ENCODE assay signal across 23 cellular contexts in the genomic region with DNA sequence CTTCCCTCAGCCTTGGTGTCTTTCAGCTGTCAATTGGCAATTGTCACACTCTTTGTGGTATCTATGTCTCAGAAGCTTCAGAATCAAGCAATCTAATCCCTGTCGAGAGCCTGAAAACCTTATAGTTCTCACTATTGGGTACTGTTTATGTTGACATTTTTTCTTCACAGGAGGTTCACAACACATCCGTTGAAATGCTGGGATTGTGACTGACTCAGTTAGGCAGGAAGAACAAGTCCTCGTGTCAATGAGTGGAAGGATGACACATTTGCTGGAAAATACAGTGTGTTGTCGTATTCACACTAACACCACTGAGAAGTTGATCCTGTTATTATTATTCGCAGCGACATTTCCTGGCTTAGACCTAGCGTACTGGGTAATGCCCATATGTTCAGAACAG.
DNase-seq lines count a peak whose midpoint lies in the region; ATAC-seq and TF ChIP-seq lines count a peak whose summit lies in the region.
"Had no signal": no experiment of that assay in that cellular context is flagged by ENCODE, and none has a peak within 500 bp of the region (broad histone marks: within the 10 kb centered on the region; RNA-seq: fewer than 3 reads in every experiment).

No MANE protein-coding gene starts in this region.

- CTCF ChIA-PET in activated CD4-positive, alpha-beta memory T cell treated with anti-CD3 and anti-CD28 coated beads, Interleukin-2, amount 10 ng/mL, durations not matched to agents 7 days and 5 days (lab: Charles Lee): interaction anchor here (1.0 kb wide), 1 partner anchor 281 kb away, joined by 3 read pairs; no protein-coding TSS in a partner anchor
- CTCF ChIA-PET in activated CD4-positive, alpha-beta memory T cell treated with anti-CD3 and anti-CD28 coated beads for 36 hours (lab: Charles Lee): interaction anchor here (0.8 kb wide), 1 partner anchor 174 kb away, joined by 3 read pairs; no protein-coding TSS in a partner anchor

- H3K4me1 Mint-ChIP-seq in activated CD4-positive, alpha-beta memory T cell treated with anti-CD3 and anti-CD28 coated beads, Interleukin-2, amount 10 ng/mL, durations not matched to agents 7 days and 5 days: peaks cover 82% of the 10 kb centered on the region
- H3K4me1 Mint-ChIP-seq in activated CD4-positive, alpha-beta memory T cell treated with anti-CD3 and anti-CD28 coated beads for 36 hours (ENCODE audit: low read depth): peaks cover 59% of the 10 kb centered on the region
- H3K4me1 Mint-ChIP-seq in central memory CD8-positive, alpha-beta T cell: peaks cover 59% of the 10 kb centered on the region
- H3K4me1 Mint-ChIP-seq in type B pancreatic cell (ENCODE audit: unreplicated experiment): peaks cover 18% of the 10 kb centered on the region

- no peaks in the 10 kb centered on the region for H3K27me3 ChIP-seq in sigmoid colon
- H3K27me3 ChIP-seq: cardiac muscle cell, heart right ventricle had no signal

- H3K4me3 Mint-ChIP-seq in activated CD4-positive, alpha-beta memory T cell treated with anti-CD3 and anti-CD28 coated beads, Interleukin-2, amount 10 ng/mL, durations not matched to agents 7 days and 5 days: no peak overlapping the region
- no peak overlapping the region for H3K4me3 Mint-ChIP-seq in activated CD4-positive, alpha-beta memory T cell treated with anti-CD3 and anti-CD28 coated beads for 36 hours
- peak overlapping the region; percentile 38 for H3K4me3 Mint-ChIP-seq in central memory CD8-positive, alpha-beta T cell
- no peak overlapping the region for H3K4me3 Mint-ChIP-seq in type B pancreatic cell
- H3K4me3 Mint-ChIP-seq: activated naive CD8-positive, alpha-beta T cell treated with anti-CD3 and anti-CD28 coated beads, Interleukin-2, amount 50 U/mL, for 24 hours; naive thymus-derived CD4-positive, alpha-beta T cell had no signal

- DNase-seq in activated CD4-positive, alpha-beta memory T cell treated with anti-CD3 and anti-CD28 coated beads, Interleukin-2, amount 10 ng/mL, durations not matched to agents 7 days and 5 days: no peak
- DNase-seq in activated CD4-positive, alpha-beta memory T cell treated with anti-CD3 and anti-CD28 coated beads for 36 hours: no peak
- DNase-seq in central memory CD8-positive, alpha-beta T cell (ENCODE audit: low spot score in 2 of 2): no peak
- DNase-seq in iris pigment epithelial cell (ENCODE audit: low read depth) (peak; percentile 70), type B pancreatic cell (ENCODE audit: extremely low spot score, unreplicated experiment) (no peak), KG1 (lab: John Stamatoyannopoulos, UW) (no peak), sigmoid colon (no peak), CD1c-positive myeloid dendritic cell (ENCODE audit: extremely low spot score) (no peak)
- DNase-seq: activated naive CD8-positive, alpha-beta T cell treated with anti-CD3 and anti-CD28 coated beads, Interleukin-2, amount 50 U/mL, for 24 hours; DMS 273 treated with DMSO at 0.1 percent for 48 hours; GOT3; heart right ventricle; mammary epithelial cell; naive thymus-derived CD4-positive, alpha-beta T cell; NCI-H2081 treated with DMSO at 0.1 percent for 48 hours; NCI-H524; posterior cingulate gyrus; small intestine; stimulated activated CD4-positive, alpha-beta T cell treated with anti-CD3 and anti-CD28 coated beads, Interleukin-4, amount 100 ng/mL, for 24 hours had no signal

- intact Hi-C loops in activated CD4-positive, alpha-beta memory T cell treated with anti-CD3 and anti-CD28 coated beads for 36 hours (cut with micrococcal nuclease): loop anchor here (10.0 kb wide), 1 partner anchor 404 kb away; a partner anchor contains a TSS
- intact Hi-C loops in sigmoid colon (cut with DNase I): no loop called here

- H3K36me3 Mint-ChIP-seq in activated CD4-positive, alpha-beta memory T cell treated with anti-CD3 and anti-CD28 coated beads, Interleukin-2, amount 10 ng/mL, durations not matched to agents 7 days and 5 days (ENCODE audit: low read depth): peaks cover 14% of the 10 kb centered on the region
- no peaks in the 10 kb centered on the region for H3K36me3 Mint-ChIP-seq in activated CD4-positive, alpha-beta memory T cell treated with anti-CD3 and anti-CD28 coated beads for 36 hours
- H3K36me3 Mint-ChIP-seq in central memory CD8-positive, alpha-beta T cell (ENCODE audit: insufficient read depth): no peaks in the 10 kb centered on the region
- no peaks in the 10 kb centered on the region for H3K36me3 Mint-ChIP-seq in type B pancreatic cell

- 89 to 91% methylated on average over 7 of the region's 7 CpGs for WGBS in sigmoid colon, 2 donors

- no peak for TF ChIP-seq CTCF in type B pancreatic cell (conservative IDR thresholded peaks at IDR 0.05)
- TF ChIP-seq CTCF in sigmoid colon (IDR thresholded peaks at IDR 0.05): no peak

- H3K9me3 ChIP-seq in sigmoid colon: no peaks in the 10 kb centered on the region
- H3K9me3 ChIP-seq: heart right ventricle had no signal

- no peak overlapping the region for H3K4me3 ChIP-seq in sigmoid colon
- H3K4me3 ChIP-seq: cardiac muscle cell, heart right ventricle had no signal

- TF ChIP-seq EP300 in sigmoid colon (IDR thresholded peaks at IDR 0.05): no peak

- H3K9me3 Mint-ChIP-seq in activated CD4-positive, alpha-beta memory T cell treated with anti-CD3 and anti-CD28 coated beads, Interleukin-2, amount 10 ng/mL, durations not matched to agents 7 days and 5 days: peaks cover 2% of the 10 kb centered on the region
- H3K9me3 Mint-ChIP-seq in activated CD4-positive, alpha-beta memory T cell treated with anti-CD3 and anti-CD28 coated beads for 36 hours: no peaks in the 10 kb centered on the region
- no peaks in the 10 kb centered on the region for H3K9me3 Mint-ChIP-seq in central memory CD8-positive, alpha-beta T cell
- peaks cover 5% of the 10 kb centered on the region for H3K9me3 Mint-ChIP-seq in type B pancreatic cell
- H3K9me3 Mint-ChIP-seq: activated naive CD8-positive, alpha-beta T cell treated with anti-CD3 and anti-CD28 coated beads, Interleukin-2, amount 50 U/mL, for 24 hours had no signal

- H3K36me3 ChIP-seq in sigmoid colon: no peaks in the 10 kb centered on the region
- H3K36me3 ChIP-seq: cardiac muscle cell, heart right ventricle had no signal

- peak overlapping the region; percentile 44 for H3K27ac Mint-ChIP-seq in activated CD4-positive, alpha-beta memory T cell treated with anti-CD3 and anti-CD28 coated beads, Interleukin-2, amount 10 ng/mL, durations not matched to agents 7 days and 5 days
- H3K27ac Mint-ChIP-seq in activated CD4-positive, alpha-beta memory T cell treated with anti-CD3 and anti-CD28 coated beads for 36 hours: no peak overlapping the region
- peak overlapping the region; percentile 76 for H3K27ac Mint-ChIP-seq in central memory CD8-positive, alpha-beta T cell (ENCODE audit: low read depth)
- peak overlapping the region; percentile 32 for H3K27ac Mint-ChIP-seq in type B pancreatic cell
- H3K27ac Mint-ChIP-seq: activated naive CD8-positive, alpha-beta T cell treated with anti-CD3 and anti-CD28 coated beads, Interleukin-2, amount 50 U/mL, for 24 hours had no signal

- no peak overlapping the region for H3K27ac ChIP-seq in sigmoid colon
- H3K27ac ChIP-seq: C4-2B, cardiac muscle cell, heart right ventricle, KMS-11 had no signal

- peaks cover 0 to 41% (median 40%) of the 10 kb centered on the region in 4 donors for H3K4me1 ChIP-seq in sigmoid colon

- H3K27me3 Mint-ChIP-seq in activated CD4-positive, alpha-beta memory T cell treated with anti-CD3 and anti-CD28 coated beads, Interleukin-2, amount 10 ng/mL, durations not matched to agents 7 days and 5 days: no peaks in the 10 kb centered on the region
- H3K27me3 Mint-ChIP-seq in activated CD4-positive, alpha-beta memory T cell treated with anti-CD3 and anti-CD28 coated beads for 36 hours: no peaks in the 10 kb centered on the region
- H3K27me3 Mint-ChIP-seq in central memory CD8-positive, alpha-beta T cell: no peaks in the 10 kb centered on the region
- no peaks in the 10 kb centered on the region for H3K27me3 Mint-ChIP-seq in type B pancreatic cell
- H3K27me3 Mint-ChIP-seq: activated naive CD8-positive, alpha-beta T cell treated with anti-CD3 and anti-CD28 coated beads, Interleukin-2, amount 50 U/mL, for 24 hours had no signal

- POLR2A ChIA-PET in activated CD4-positive, alpha-beta memory T cell treated with anti-CD3 and anti-CD28 coated beads, Interleukin-2, amount 10 ng/mL, durations not matched to agents 7 days and 5 days (lab: Charles Lee): interaction anchor here (4.9 kb wide), 1 partner anchor 164 kb away, joined by 75 read pairs; a partner anchor contains a TSS
- POLR2A ChIA-PET in activated CD4-positive, alpha-beta memory T cell treated with anti-CD3 and anti-CD28 coated beads for 36 hours (lab: Charles Lee): no interaction called here

- TF ChIP-seq POLR2A in sigmoid colon (IDR thresholded peaks at IDR 0.05): no peak

- no peak for ATAC-seq in central memory CD8-positive, alpha-beta T cell (replicated peaks; ENCODE audit: extremely low read depth, poor library complexity, severe bottlenecking)
- ATAC-seq: activated naive CD8-positive, alpha-beta T cell treated with anti-CD3 and anti-CD28 coated beads, Interleukin-2, amount 50 U/mL, for 24 hours; heart right ventricle; naive thymus-derived CD4-positive, alpha-beta T cell; Right ventricle myocardium inferior had no signal
